Comparison of ENCODE assay signal across 23 cellular contexts in genomic region chr13:61277088-61277487, GRCh38.
"Had no signal": no experiment of that assay in that cellular context is flagged by ENCODE, and none has a peak within 500 bp of the region (broad histone marks: within the 10 kb centered on the region; RNA-seq: fewer than 3 reads in every experiment).

No MANE protein-coding gene starts in this region.

- DNase-seq: naive thymus-derived CD8-positive, alpha-beta T cell; nephron progenitor cell; nucleus accumbens; pancreas; right cardiac atrium; right lobe of liver; sigmoid colon; small intestine; stimulated activated CD4-positive, alpha-beta T cell treated with anti-CD3 and anti-CD28 coated beads, Interleukin-15, amount 100 ng/mL, for 24 hours; stimulated activated CD4-positive, alpha-beta T cell treated with anti-CD3 and anti-CD28 coated beads, Interleukin-2, amount 100 ng/mL, for 24 hours; stimulated activated CD4-positive, alpha-beta T cell treated with anti-CD3 and anti-CD28 coated beads, Interleukin-2, amount 100 ng/mL, for 48 hours; stimulated activated CD4-positive, alpha-beta T cell treated with anti-CD3 and anti-CD28 coated beads, Interleukin-4, amount 100 ng/mL, for 24 hours; stimulated activated naive B cell treated with anti-CD40 and anti-IgM and Interleukin-4, amounts not matched to agents 10 μg/mL and 1 μg/mL and 100 μg/mL, for 72 hours; stimulated activated naive CD8-positive, alpha-beta T cell treated with anti-CD3 and anti-CD28 coated beads, Interleukin-15, amount 100 ng/mL, for 72 hours; stimulated activated naive CD8-positive, alpha-beta T cell treated with anti-CD3 and anti-CD28 coated beads, Interleukin-15, Interleukin-2, amounts not matched to agents 100 U/mL and 50 U/mL, for 24 hours; substantia nigra; testis; tibial artery; transverse colon; upper lobe of right lung; uterus had no signal

- H3K4me3 ChIP-seq: pancreas, prostate gland, right lobe of liver, sigmoid colon, suprapubic skin, testis, tibial artery, transverse colon, upper lobe of right lung, uterus had no signal
